Comparison of ENCODE assay signal across 28 cellular contexts in genomic region chrX:94752434-94753169, GRCh38.
"Had no signal": no experiment of that assay in that cellular context is flagged by ENCODE, and none has a peak within 500 bp of the region (broad histone marks: within the 10 kb centered on the region; RNA-seq: fewer than 3 reads in every experiment).

No MANE protein-coding gene starts in this region.

- H3K4me3 Mint-ChIP-seq: dendritic cell treated with granulocyte-macrophage colony-stimulating factor and Interleukin-4, amounts not matched to agents 40 ng/mL and 50 ng/mL, for 4 days; effector memory CD8-positive, alpha-beta T cell; endodermal cell; mesothelial cell of epicardium; naive B cell had no signal

- H3K27ac ChIP-seq: colonic mucosa, epithelial cell of prostate, esophagus squamous epithelium, gastrocnemius medialis, heart right ventricle had no signal

- H3K4me3 ChIP-seq: colonic mucosa, esophagus squamous epithelium, gastrocnemius medialis, heart right ventricle, mucosa of descending colon had no signal

- H3K27me3 Mint-ChIP-seq: dendritic cell treated with granulocyte-macrophage colony-stimulating factor and Interleukin-4, amounts not matched to agents 40 ng/mL and 50 ng/mL, for 4 days; effector memory CD8-positive, alpha-beta T cell; naive B cell had no signal

- H3K36me3 Mint-ChIP-seq: mesothelial cell of epicardium, naive B cell had no signal

- FAIRE-seq: endometrium, islet of Langerhans had no signal

- DNase-seq: colonic mucosa; cortex of kidney; effector CD8-positive, alpha-beta T cell; effector memory CD8-positive, alpha-beta T cell; endodermal cell; erythroblast; esophagus squamous epithelium; foreskin fibroblast; foreskin melanocyte; gastrocnemius medialis; glutamatergic neuron; head of caudate nucleus; heart right ventricle; hippocampal formation; kidney; kidney glomerular epithelial cell; left colon; left ventricle myocardium superior; mesenchymal stem cell; mucosa of descending colon; naive B cell had no signal

- H3K9me3 ChIP-seq: colonic mucosa, esophagus squamous epithelium, gastrocnemius medialis had no signal

- H3K27ac Mint-ChIP-seq: dendritic cell treated with granulocyte-macrophage colony-stimulating factor and Interleukin-4, amounts not matched to agents 40 ng/mL and 50 ng/mL, for 4 days; effector memory CD8-positive, alpha-beta T cell; endodermal cell; mesothelial cell of epicardium; naive B cell had no signal

- H3K27me3 ChIP-seq: colonic mucosa, esophagus squamous epithelium, gastrocnemius medialis had no signal

- H3K9me3 Mint-ChIP-seq: dendritic cell treated with granulocyte-macrophage colony-stimulating factor and Interleukin-4, amounts not matched to agents 40 ng/mL and 50 ng/mL, for 4 days; effector memory CD8-positive, alpha-beta T cell; mesothelial cell of epicardium had no signal

- H3K4me1 ChIP-seq: colonic mucosa, esophagus squamous epithelium, gastrocnemius medialis, heart right ventricle had no signal

- H3K36me3 ChIP-seq: colonic mucosa, esophagus squamous epithelium, gastrocnemius medialis, heart right ventricle had no signal

- H3K4me1 Mint-ChIP-seq: mesothelial cell of epicardium, naive B cell had no signal

- ATAC-seq: effector memory CD8-positive, alpha-beta T cell; esophagus mucosa; gastrocnemius medialis; heart right ventricle; left colon; left lobe of liver; left ventricle myocardium superior; mucosa of descending colon had no signal
